20 cellular contexts compared by ENCODE assay signal in the genomic region with DNA sequence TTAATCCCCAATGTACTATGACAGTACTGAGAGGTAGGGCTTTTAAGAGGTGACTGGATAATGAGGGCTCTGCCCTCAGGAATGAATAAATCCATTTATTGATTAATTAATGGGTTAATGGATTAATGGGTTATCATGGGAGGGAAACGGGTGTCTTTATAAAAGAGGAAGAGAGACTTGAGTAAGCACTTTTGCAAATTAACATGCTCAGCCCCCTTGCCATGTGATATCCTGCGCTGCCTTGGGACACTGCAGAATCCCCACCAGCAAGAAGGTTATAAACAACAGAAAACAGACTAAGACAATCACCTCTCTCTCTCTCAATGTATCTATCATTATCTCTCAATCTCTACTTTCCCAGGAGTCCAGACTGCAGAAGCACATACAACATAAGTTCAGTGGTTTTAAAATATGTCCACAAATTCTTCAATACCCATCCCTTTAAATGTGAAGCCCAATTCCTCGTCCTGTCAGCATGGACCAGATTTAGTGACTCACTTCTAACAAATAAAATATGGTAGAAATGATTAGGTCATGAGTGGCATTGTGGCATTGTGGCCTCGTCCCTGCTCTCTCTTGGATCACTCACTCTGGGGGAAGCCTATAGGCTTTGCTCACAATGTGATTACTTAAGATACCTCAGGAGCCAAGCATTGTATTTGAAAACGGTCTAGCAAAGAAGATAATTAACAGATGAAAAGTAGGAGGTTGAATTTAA. TPM values are rescaled to one million over a fixed set of nuclear protein-coding genes. Genes with fewer than 3 reads are reported as not detected.
DNase-seq lines count a peak whose midpoint lies in the region; ATAC-seq and TF ChIP-seq lines count a peak whose summit lies in the region.
"Had no signal": no experiment of that assay in that cellular context is flagged by ENCODE, and none has a peak within 500 bp of the region (broad histone marks: within the 10 kb centered on the region; RNA-seq: fewer than 3 reads in every experiment).

No MANE protein-coding gene starts in this region.

- H3K4me1 ChIP-seq in PC-3 (ENCODE audit: insufficient read depth, low read length) = no peaks in the 10 kb centered on the region
- H3K4me1 ChIP-seq in effector memory CD4-positive, alpha-beta T cell (ENCODE audit: control insufficient read depth, insufficient read depth, low read length, poor library complexity, severe bottlenecking) = no peaks in the 10 kb centered on the region

- no peaks in the 10 kb centered on the region for H3K79me2 ChIP-seq in PC-3 (ENCODE audit: low read length)

- no peak overlapping the region for H3K9ac ChIP-seq in PC-3 (ENCODE audit: low read length)

- H3K27me3 ChIP-seq in PC-3 (ENCODE audit: low read length) = no peaks in the 10 kb centered on the region
- no peaks in the 10 kb centered on the region for H3K27me3 ChIP-seq in effector memory CD4-positive, alpha-beta T cell (replicated peaks; ENCODE audit: control insufficient read depth, insufficient read depth, low read length, poor library complexity, severe bottlenecking)

- no peaks in the 10 kb centered on the region for H4K20me1 ChIP-seq in PC-3 (ENCODE audit: low read length)

- no peak overlapping the region for H3K4me3 ChIP-seq in PC-3 (ENCODE audit: low read length)
- H3K4me3 ChIP-seq in effector memory CD4-positive, alpha-beta T cell (ENCODE audit: insufficient read depth, low read depth, low read length, poor library complexity, severe bottlenecking) = no peak overlapping the region
- H3K4me3 ChIP-seq: SK-N-MC, spleen, thoracic aorta had no signal

- no peak overlapping the region for H3K27ac ChIP-seq in PC-3 (ENCODE audit: low read length)
- H3K27ac ChIP-seq in effector memory CD4-positive, alpha-beta T cell (ENCODE audit: insufficient read depth, low read length, poor library complexity, severe bottlenecking) = no peak overlapping the region
- H3K27ac ChIP-seq: epithelial cell of prostate, SK-N-MC, spleen, thoracic aorta had no signal

- intact Hi-C loops in PC-3 (cut with micrococcal nuclease) (no loop called here), left ventricle myocardium superior (cut with micrococcal nuclease) (no loop called here)

- no TSS peak for BruUV-seq in PC-3 (replicated peaks; lab: Mats Ljungman, UMichigan)

- H2AFZ ChIP-seq in PC-3 (ENCODE audit: low read length) = no peak overlapping the region

- H3K9me2 ChIP-seq in PC-3 (replicated peaks; ENCODE audit: low read length) = no peaks in the 10 kb centered on the region

- DNase-seq in EL = peak; percentile 79
- peak; percentile 33 for DNase-seq in PC-3
- peak; percentile 16 for DNase-seq in iris pigment epithelial cell (ENCODE audit: low read depth)
- no peak for DNase-seq in effector memory CD4-positive, alpha-beta T cell
- DNase-seq in left ventricle myocardium superior = no peak
- no peak for DNase-seq in ureter (ENCODE audit: low spot score)
- DNase-seq: activated CD4-positive, alpha-beta T cell treated with anti-CD3 and anti-CD28 coated beads, Interleukin-2, amount 50 U/mL, for 4 hours; AML-193; Calu3; GF-D8; mesenchymal stem cell; NCI-H1092 treated with DMSO at 0.1 percent for 48 hours; NCI-H2081 treated with DMSO at 0.1 percent for 48 hours; nephron progenitor cell; spleen had no signal

- POLR2A ChIA-PET in PC-3 (lab: Charles Lee; ENCODE audit: unreplicated experiment) = no interaction called here

- no peak overlapping the region for H3K4me2 ChIP-seq in PC-3 (ENCODE audit: low read length)

- no peaks in the 10 kb centered on the region for H3F3A ChIP-seq in PC-3 (ENCODE audit: low read length, unreplicated experiment)

- CTCF ChIA-PET in PC-3 (lab: Charles Lee) = no interaction called here

- no peaks in the 10 kb centered on the region for H3K36me3 ChIP-seq in PC-3 (ENCODE audit: low read depth, low read length)
- no peaks in the 10 kb centered on the region for H3K36me3 ChIP-seq in effector memory CD4-positive, alpha-beta T cell (ENCODE audit: control insufficient read depth, insufficient read depth, low read length)
- H3K36me3 ChIP-seq: spleen, thoracic aorta had no signal

- peak; percentile 27 for ATAC-seq in HG03432 (IDR thresholded peaks at IDR 0.05; ENCODE audit: unreplicated experiment)
- ATAC-seq in PC-3 = no peak
- no peak for ATAC-seq in GM21423 (IDR thresholded peaks at IDR 0.05; ENCODE audit: unreplicated experiment)
- no peak for ATAC-seq in left ventricle myocardium superior

- no peak for TF ChIP-seq CTCF in PC-3 (conservative IDR thresholded peaks at IDR 0.05; ENCODE audit: low read depth, low read length)

- no peaks in the 10 kb centered on the region for H3K9me3 ChIP-seq in PC-3 (ENCODE audit: low read length)
- H3K9me3 ChIP-seq in effector memory CD4-positive, alpha-beta T cell (ENCODE audit: control insufficient read depth, low read length) = no peaks in the 10 kb centered on the region
- H3K9me3 ChIP-seq: spleen, thoracic aorta had no signal

RNA-seq across cellular contexts. Expression of a gene that starts 40.1 kb away (rescaled TPM):
- 6.5 and 8.3 TPM in 2 replicates for total RNA-seq in PC-3 (2014; rRNA removed)
- 0.32 TPM for total RNA-seq in left ventricle myocardium superior
- total RNA-seq in ureter = 1.1 TPM
- total RNA-seq: thoracic aorta had no signal

Comparison
In these comparisons a context has a peak if more than half of its experiments do, and no peak if none do; other contexts are left out.
1. DNase-seq: peak in EL (single experiment), PC-3 (single experiment) and iris pigment epithelial cell (single experiment); none in effector memory CD4-positive, alpha-beta T cell (0 of 3), left ventricle myocardium superior (single experiment) and ureter (single experiment).